Comparison of ENCODE assay signal across 11 cellular contexts in the genomic region with DNA sequence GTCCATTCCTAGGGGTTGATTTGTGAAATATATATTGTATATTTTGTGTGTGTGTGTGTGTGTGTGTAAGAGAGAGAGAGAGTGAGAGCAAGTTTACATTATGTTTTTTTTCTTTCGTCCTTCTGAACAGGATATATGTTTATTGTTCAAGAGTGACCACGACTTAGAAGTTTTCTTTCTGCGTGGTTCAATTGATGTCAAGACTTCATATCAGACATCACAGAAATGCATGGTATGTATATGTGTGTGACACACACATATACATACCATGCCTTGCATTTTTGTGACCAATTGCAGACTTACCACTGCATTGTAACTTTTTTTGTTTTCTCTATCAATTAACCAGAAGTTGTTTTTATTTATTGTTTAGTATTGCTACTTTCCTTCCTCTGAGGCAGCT. TPM values are rescaled to one million over a fixed set of nuclear protein-coding genes. Genes with fewer than 3 reads are reported as not detected.
DNase-seq lines count a peak whose midpoint lies in the region; ATAC-seq and TF ChIP-seq lines count a peak whose summit lies in the region.
"Had no signal": no experiment of that assay in that cellular context is flagged by ENCODE, and none has a peak within 500 bp of the region (broad histone marks: within the 10 kb centered on the region; RNA-seq: fewer than 3 reads in every experiment).

No MANE protein-coding gene starts in this region.

- peaks cover 21% of the 10 kb centered on the region; the same call in 1 of the 2 replicates for H3K79me2 ChIP-seq in H9 (ENCODE audit: insufficient read depth, low read length)

- no peak overlapping the region for H2AFZ ChIP-seq in H9 (ENCODE audit: low read length)

- no peak overlapping the region for H3K27ac Mint-ChIP-seq in H9
- H3K27ac Mint-ChIP-seq: activated naive CD8-positive, alpha-beta T cell treated with anti-CD3 and anti-CD28 coated beads, Interleukin-2, amount 10 ng/mL, durations not matched to agents 7 days and 5 days had no signal

- H2BK5ac ChIP-seq in H9 (ENCODE audit: insufficient read length, low read length), result no peak overlapping the region

- H3K36me3 ChIP-seq in adipocyte (ENCODE audit: control insufficient read depth, insufficient read depth, low read length, severe bottlenecking), result no peaks in the 10 kb centered on the region
- H3K36me3 ChIP-seq in psoas muscle (ENCODE audit: insufficient read depth in 1 of 2, low read depth in 1 of 2), result no peaks in the 10 kb centered on the region

- no peak overlapping the region for H4K5ac ChIP-seq in H9 (ENCODE audit: insufficient read length, low read depth, low read length)

- H3K56ac ChIP-seq in H9 (ENCODE audit: insufficient read length, low read depth, low read length), result no peak overlapping the region

- H3K27me3 ChIP-seq in H9 (ENCODE audit: insufficient read depth, low read length) (no peaks in the 10 kb centered on the region), adipocyte (replicated peaks; ENCODE audit: control insufficient read depth, insufficient read depth, low read length) (no peaks in the 10 kb centered on the region), psoas muscle (ENCODE audit: insufficient read depth in 3 of 3, low read length in 2 of 3) (no peaks in the 10 kb centered on the region)

- peak overlapping the region; percentile 84 for H3K4me3 ChIP-seq in adipocyte (ENCODE audit: low read length)
- H3K4me3 ChIP-seq in fibroblast of pulmonary artery (replicated peaks; ENCODE audit: low read depth, low read length), result peak overlapping the region; percentile 95
- peak overlapping the region; percentile 72 for H3K4me3 ChIP-seq in psoas muscle

- H4K20me1 ChIP-seq in H9 (ENCODE audit: control insufficient read depth, insufficient read depth, insufficient read length), result no peaks in the 10 kb centered on the region

- no peak overlapping the region for H2BK15ac ChIP-seq in H9 (ENCODE audit: low read depth, low read length)

- TF ChIP-seq CTCF in H9 (conservative IDR thresholded peaks at IDR 0.05) (no peak), fibroblast of pulmonary artery (IDR thresholded peaks at IDR 0.05; ENCODE audit: low read length, missing control alignments) (no peak), psoas muscle (IDR thresholded peaks at IDR 0.05) (no peak)

- no CpG with 5 or more reads among the region's 3 CpGs for WGBS in H9 (ENCODE audit: extremely low coverage, insufficient read length, low lambda C conversion rate)
- 61 to 72% (median 65%) methylated on average over 3 of the region's 3 CpGs for WGBS in psoas muscle, 3 donors

- intact Hi-C loops in psoas muscle (cut with DNase I), result loop anchor here in 1 of 2 donors (5.0 kb wide), 1 partner anchor 64 kb away; no protein-coding TSS in a partner anchor

- no peak overlapping the region for H3K18ac ChIP-seq in H9 (ENCODE audit: insufficient read length, low read depth, low read length)

- no peak for ATAC-seq in psoas muscle
- ATAC-seq in GM19351 (IDR thresholded peaks at IDR 0.05; ENCODE audit: unreplicated experiment), result no peak

- H3K9me3 ChIP-seq in H9 (ENCODE audit: control insufficient read depth, low read depth, low read length) (no peaks in the 10 kb centered on the region), adipocyte (ENCODE audit: control insufficient read depth, low read length) (no peaks in the 10 kb centered on the region), psoas muscle (no peaks in the 10 kb centered on the region)

- H3K23me2 ChIP-seq in H9 (ENCODE audit: insufficient read length, low read depth, low read length, poor library complexity, severe bottlenecking), result peaks cover 14% of the 10 kb centered on the region

- H2BK12ac ChIP-seq in H9 (ENCODE audit: insufficient read length, low read depth, low read length), result no peak overlapping the region

- H4K8ac ChIP-seq in H9 (replicated peaks; ENCODE audit: insufficient read length, low read depth, low read length), result no peak overlapping the region

- peaks cover 11% of the 10 kb centered on the region; the same call in 1 of the 2 replicates for H3K4me1 ChIP-seq in H9 (ENCODE audit: insufficient read depth, low read length)
- peaks cover 41% of the 10 kb centered on the region for H3K4me1 ChIP-seq in adipocyte (ENCODE audit: control insufficient read depth, insufficient read depth, low read length)
- H3K4me1 ChIP-seq in psoas muscle, result peaks cover 27% of the 10 kb centered on the region

- no peak overlapping the region for H3K27ac ChIP-seq in H9 (ENCODE audit: insufficient read length, low read depth, low read length)
- H3K27ac ChIP-seq in psoas muscle, result no peak overlapping the region

- H3K14ac ChIP-seq in H9 (ENCODE audit: insufficient read depth, low read length), result no peak overlapping the region

- H3K9ac ChIP-seq in H9 (ENCODE audit: extremely low read depth, insufficient read length, low read length) (no peak overlapping the region), adipocyte (ENCODE audit: low read length) (no peak overlapping the region)

- no peak overlapping the region for H2AK5ac ChIP-seq in H9 (ENCODE audit: insufficient read length, low read length)

- peaks cover 42 to 51% of the 10 kb centered on the region in 2 experiments for H3K4me1 Mint-ChIP-seq in H9

- H2BK20ac ChIP-seq in H9 (ENCODE audit: low read depth, low read length, poor library complexity, severe bottlenecking), result no peak overlapping the region

- H4K91ac ChIP-seq in H9 (ENCODE audit: insufficient read length, low read depth, low read length), result no peak overlapping the region

- no peaks in the 10 kb centered on the region; a peak in 1 of 7 replicates for H3K36me3 Mint-ChIP-seq in H9 (ENCODE audit: insufficient read depth in 1 of 3, low read depth in 3 of 3)
- H3K36me3 Mint-ChIP-seq: activated naive CD8-positive, alpha-beta T cell treated with anti-CD3 and anti-CD28 coated beads, Interleukin-2, amount 10 ng/mL, durations not matched to agents 7 days and 5 days had no signal

- H3K4me2 ChIP-seq in H9 (ENCODE audit: insufficient read depth, insufficient read length, low read length), result no peak overlapping the region

- H3K9me3 Mint-ChIP-seq in H9, result peaks cover 0 to 3% of the 10 kb centered on the region in 2 experiments; a peak in 1 of 5 replicates

- peak overlapping the region; percentile 29 to 95 for H3K4me3 Mint-ChIP-seq in H9
- H3K4me3 Mint-ChIP-seq: activated naive CD8-positive, alpha-beta T cell treated with anti-CD3 and anti-CD28 coated beads, Interleukin-2, amount 10 ng/mL, durations not matched to agents 7 days and 5 days had no signal

- no peaks in the 10 kb centered on the region for H3K27me3 Mint-ChIP-seq in H9 (ENCODE audit: low read depth)

- DNase-seq in H9 (no peak), adipocyte (ENCODE audit: low read depth) (peak; percentile 47), fibroblast of pulmonary artery (ENCODE audit: low read depth) (peak; percentile 23), psoas muscle (no peak), NCI-H1694 (lab: John Stamatoyannopoulos, UW) (no peak), NCI-H1092 (lab: John Stamatoyannopoulos, UW) (no peak)
- DNase-seq in stimulated activated naive CD4-positive, alpha-beta T cell (lab: John Stamatoyannopoulos, UW), result no peak
- DNase-seq: activated naive CD8-positive, alpha-beta T cell treated with anti-CD3 and anti-CD28 coated beads, Interleukin-2, amount 10 ng/mL, durations not matched to agents 7 days and 5 days; midbrain; NCI-H1436 treated with DMSO at 0.1 percent for 48 hours had no signal

- H3K79me1 ChIP-seq in H9 (ENCODE audit: insufficient read depth, low read depth, low read length, poor library complexity, severe bottlenecking), result peaks cover 3% of the 10 kb centered on the region

- H3K4ac ChIP-seq in H9 (ENCODE audit: low read depth, low read length), result no peak overlapping the region

- no peak overlapping the region for H3K23ac ChIP-seq in H9 (ENCODE audit: insufficient read length, low read depth, low read length)

- H3T11ph ChIP-seq in H9 (ENCODE audit: low read length), result no peak overlapping the region

- no peak overlapping the region for H2BK120ac ChIP-seq in H9 (ENCODE audit: low read depth, low read length, poor library complexity, severe bottlenecking)

RNA-seq across cellular contexts. Expression of gene RASAL2, which starts 2.5 kb away (rescaled TPM):
- total RNA-seq in H9 (2021) (22.2 and 22.3 TPM in 2 replicates), psoas muscle (10 to 100 TPM in 3 of 4 donors, 1 to 10 TPM in 1; 5.5 to 42.1 (median 12.1) TPM)
- 1 to 10 TPM; 1.9 to 4.6 (median 2.8) TPM for polyA plus RNA-seq in psoas muscle

Comparison
In these comparisons a context has a peak if more than half of its experiments do, and no peak if none do; other contexts are left out.
1. DNase-seq: peak in adipocyte (single experiment) and fibroblast of pulmonary artery (single experiment); none in H9 (single experiment), psoas muscle (0 of 2), NCI-H1694 (single experiment), NCI-H1092 (single experiment) and stimulated activated naive CD4-positive, alpha-beta T cell (0 of 6).
2. Peak in every context shown above with its lines, with median percentiles within 50 percentile points of each other: H3K4me3 ChIP-seq.